In the genomic region with DNA sequence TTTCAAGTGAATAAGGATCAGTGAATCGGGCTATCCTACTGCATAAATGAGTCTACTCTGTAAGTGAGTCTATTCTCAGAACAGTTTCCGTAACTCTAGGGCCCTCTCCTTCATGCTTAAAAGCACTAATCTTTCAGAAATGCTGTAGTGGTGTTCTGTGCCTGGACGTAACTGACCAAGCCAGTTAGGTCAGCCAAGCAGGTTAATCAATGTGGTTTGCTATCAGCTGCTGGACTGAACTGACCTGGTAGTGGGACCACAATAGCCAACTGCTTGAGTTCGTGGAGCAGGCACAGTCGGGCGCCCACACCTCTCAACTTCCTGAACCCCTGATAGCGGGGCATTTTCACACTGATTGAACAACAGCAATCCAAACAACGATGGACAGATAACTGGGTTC, we compare ENCODE assay signal across 20 cellular contexts. TPM values are rescaled to one million over a fixed set of nuclear protein-coding genes. Genes with fewer than 3 reads are reported as not detected.
DNase-seq lines count a peak whose midpoint lies in the region; ATAC-seq and TF ChIP-seq lines count a peak whose summit lies in the region.
"Had no signal": no experiment of that assay in that cellular context is flagged by ENCODE, and none has a peak within 500 bp of the region (broad histone marks: within the 10 kb centered on the region; RNA-seq: fewer than 3 reads in every experiment).

No MANE protein-coding gene starts in this region.

- no peak overlapping the region for H3K4me2 ChIP-seq in mesendoderm (ENCODE audit: low read length)

- H2BK5ac ChIP-seq in mesendoderm (ENCODE audit: low read length) = peak overlapping the region; percentile 25

- H3K18ac ChIP-seq in mesendoderm (ENCODE audit: low read length) = peak overlapping the region; percentile 2

- H3K27ac Mint-ChIP-seq in type B pancreatic cell = no peak overlapping the region
- H3K27ac Mint-ChIP-seq: CD8-positive, alpha-beta memory T cell had no signal

- H3K36me3 ChIP-seq in HUES6 (ENCODE audit: control insufficient read depth, insufficient read depth, low read length) = peaks cover 32% of the 10 kb centered on the region
- H3K36me3 ChIP-seq in mesendoderm (ENCODE audit: control insufficient read depth, insufficient read depth, low read length) = no peaks in the 10 kb centered on the region
- H3K36me3 ChIP-seq in HAP-1 (replicated peaks) = peaks cover 18% of the 10 kb centered on the region

- no peak overlapping the region for H2BK15ac ChIP-seq in mesendoderm (replicated peaks; ENCODE audit: low read depth)

- H3K9ac ChIP-seq in HUES6 (ENCODE audit: low read length) (no peak overlapping the region), mesendoderm (ENCODE audit: low read length) (no peak overlapping the region)

- peak overlapping the region; percentile 59 for H3K4me3 Mint-ChIP-seq in type B pancreatic cell
- H3K4me3 Mint-ChIP-seq: CD8-positive, alpha-beta memory T cell had no signal

- no peaks in the 10 kb centered on the region for H3K79me1 ChIP-seq in mesendoderm (ENCODE audit: low read length)

- no peaks in the 10 kb centered on the region for H3K79me2 ChIP-seq in mesendoderm (ENCODE audit: control insufficient read depth, insufficient read depth, low read length)

- H3K4me1 ChIP-seq in HUES6 (ENCODE audit: control insufficient read depth, insufficient read depth, low read length) (peaks cover 53% of the 10 kb centered on the region), mesendoderm (ENCODE audit: control insufficient read depth, low read depth, low read length) (peaks cover 15% of the 10 kb centered on the region), HAP-1 (no peaks in the 10 kb centered on the region)

- ATAC-seq in GM19455 (IDR thresholded peaks at IDR 0.05; ENCODE audit: unreplicated experiment) = no peak

- H3K36me3 Mint-ChIP-seq in type B pancreatic cell = peaks cover 37% of the 10 kb centered on the region
- H3K36me3 Mint-ChIP-seq: CD8-positive, alpha-beta memory T cell had no signal

- H3K27me3 Mint-ChIP-seq in type B pancreatic cell = no peaks in the 10 kb centered on the region

- no peaks in the 10 kb centered on the region for H3K9me3 ChIP-seq in HUES6 (ENCODE audit: control insufficient read depth, insufficient read depth, low read depth, low read length)
- no peaks in the 10 kb centered on the region for H3K9me3 ChIP-seq in HAP-1

- H3K27ac ChIP-seq in HUES6 (ENCODE audit: low read depth, low read length) = 0 out of 2 replicates have a peak overlapping the region, but pooled peaks have one; percentile 13
- peak overlapping the region; percentile 70 for H3K27ac ChIP-seq in caudate nucleus (ENCODE audit: low read depth, low read length)
- no peak overlapping the region for H3K27ac ChIP-seq in mesendoderm (ENCODE audit: low read depth, low read length)
- H3K27ac ChIP-seq: SK-N-MC had no signal

- H2AK5ac ChIP-seq in mesendoderm (ENCODE audit: low read length) = no peak overlapping the region

- DNase-seq in caudate nucleus (lab: John Stamatoyannopoulos, UW) = no peak
- DNase-seq in mesendoderm = no peak
- DNase-seq in type B pancreatic cell (ENCODE audit: extremely low spot score, unreplicated experiment) = no peak
- DNase-seq in dedifferentiated amniotic fluid mesenchymal stem cell (ENCODE audit: extremely low spot score) = no peak
- DNase-seq in HAP-1 (ENCODE audit: low spot score in 2 of 2) = no peak
- DNase-seq in glomerular visceral epithelial cell (ENCODE audit: extremely low spot score) = no peak
- DNase-seq: ACHN; C1 segment of cervical spinal cord; CD8-positive, alpha-beta memory T cell; DND-41; HCEC 1CT; KBM-7; NCI-H1694 treated with DMSO at 0.1 percent for 48 hours; NCI-H510A; NCI-H748 treated with DMSO at 0.1 percent for 48 hours; Right ventricle myocardium superior had no signal

- H3K4me1 Mint-ChIP-seq in type B pancreatic cell (ENCODE audit: unreplicated experiment) = peaks cover 49% of the 10 kb centered on the region
- H3K4me1 Mint-ChIP-seq: CD8-positive, alpha-beta memory T cell had no signal

- no peak overlapping the region for H4K5ac ChIP-seq in mesendoderm (ENCODE audit: low read length)

- no CpG with 5 or more reads among the region's 8 CpGs for WGBS in mesendoderm (ENCODE audit: extremely low coverage, insufficient coverage, low lambda C conversion rate)

- peaks cover 4% of the 10 kb centered on the region for H3K9me3 Mint-ChIP-seq in type B pancreatic cell

- no peak for TF ChIP-seq CTCF in type B pancreatic cell (conservative IDR thresholded peaks at IDR 0.05)

- H2BK120ac ChIP-seq in mesendoderm (ENCODE audit: low read depth, low read length) = no peak overlapping the region

- H3K23ac ChIP-seq in mesendoderm (ENCODE audit: low read length) = no peak overlapping the region

- no peak overlapping the region for H3K4me3 ChIP-seq in HUES6 (ENCODE audit: low read depth, low read length)
- no peak overlapping the region for H3K4me3 ChIP-seq in mesendoderm (ENCODE audit: low read length)
- H3K4me3 ChIP-seq in HAP-1 = no peak overlapping the region
- H3K4me3 ChIP-seq: SK-N-MC had no signal

- in situ Hi-C loops in HAP-1 (cut with MboI; ENCODE audit: low sequenced_read_pairs) = no loop called here

- H4K8ac ChIP-seq in mesendoderm (ENCODE audit: low read depth, low read length) = no peak overlapping the region

- no peak overlapping the region for H3K56ac ChIP-seq in mesendoderm (ENCODE audit: low read length)

- H3K27me3 ChIP-seq in HUES6 (ENCODE audit: control insufficient read depth, insufficient read depth, low read length) = no peaks in the 10 kb centered on the region
- H3K27me3 ChIP-seq in mesendoderm (ENCODE audit: insufficient read depth, low read length, poor library complexity) = no peaks in the 10 kb centered on the region
- no peaks in the 10 kb centered on the region for H3K27me3 ChIP-seq in HAP-1 (ENCODE audit: low read depth)

- no peak overlapping the region for H3K4ac ChIP-seq in mesendoderm (ENCODE audit: low read depth, low read length)

RNA-seq across cellular contexts. Expression of gene SLC1A3, which starts 6.8 kb away (rescaled TPM):
- polyA plus RNA-seq in mesendoderm (2013, experiment 1 of 2) = 8.0 TPM
- 8.5 TPM for polyA plus RNA-seq in mesendoderm (2013, experiment 2 of 2)
- 15.3 and 93.2 TPM in 2 replicates for total RNA-seq in type B pancreatic cell (ENCODE audit: low replicate concordance)
- total RNA-seq: OCI-LY7 had no signal
- polyA plus RNA-seq: CD8-positive, alpha-beta memory T cell had no signal
